29 cellular contexts compared by ENCODE assay signal in the genomic region with DNA sequence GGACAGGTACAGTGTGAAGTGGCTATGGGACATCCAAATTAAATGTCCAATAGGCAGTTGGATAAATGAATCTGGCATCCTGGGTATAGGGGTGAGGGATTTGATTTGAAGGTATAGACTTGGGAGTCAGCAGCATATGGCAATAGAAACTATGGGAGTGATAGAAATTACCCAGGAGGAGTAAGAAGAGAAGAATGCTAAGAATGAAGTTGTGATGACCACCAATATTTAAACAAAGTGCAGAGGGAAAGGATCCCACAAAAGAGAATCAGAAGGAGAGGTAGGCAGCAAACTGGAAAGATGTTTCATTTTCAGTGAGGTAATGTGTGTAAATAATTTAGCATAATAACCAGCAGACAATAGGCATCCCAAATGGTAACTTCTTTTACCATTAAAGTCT. TPM values are rescaled to one million over a fixed set of nuclear protein-coding genes. Genes with fewer than 3 reads are reported as not detected.
DNase-seq lines count a peak whose midpoint lies in the region; ATAC-seq, FAIRE-seq and TF ChIP-seq lines count a peak whose summit lies in the region.
"Had no signal": no experiment of that assay in that cellular context is flagged by ENCODE, and none has a peak within 500 bp of the region (broad histone marks: within the 10 kb centered on the region; RNA-seq: fewer than 3 reads in every experiment).

No MANE protein-coding gene starts in this region.

- no peak for FAIRE-seq in RCC 7860 (lab: Jason Lieb, UNC)
- FAIRE-seq: frontal cortex, keratinocyte, TTC549 had no signal

- TF ChIP-seq CTCF in SK-N-SH (IDR thresholded peaks at IDR 0.05): no peak
- no peak for TF ChIP-seq CTCF in fibroblast of the aortic adventitia (IDR thresholded peaks at IDR 0.05; ENCODE audit: insufficient read depth, low read length)

- H3K4me1 ChIP-seq in SK-N-SH (ENCODE audit: control insufficient read depth in 1 of 2, insufficient read depth in 2 of 2, low read depth in 1 of 2, low read length in 1 of 2): no peaks in the 10 kb centered on the region
- H3K4me1 ChIP-seq: spleen, transverse colon had no signal

- no peak for TF ChIP-seq RAD21 in SK-N-SH (IDR thresholded peaks at IDR 0.05; ENCODE audit: low read length)

- ATAC-seq in SK-N-SH treated with all-trans-retinoic acid at 6 μM for 48 hours: peak; percentile 31; the same call in 2 of the 3 replicates
- ATAC-seq: activated CD4-positive, alpha-beta T cell treated with anti-CD3 and anti-CD28 coated beads for 36 hours; activated T-cell treated with anti-CD3 and anti-CD28 coated beads, Interleukin-2, amount 50 U/mL, for 72 hours; HCT116; Right ventricle myocardium inferior had no signal

- POLR2A ChIA-PET in SK-N-SH (lab: Yijun Ruan, JAX): no interaction called here

- no peaks in the 10 kb centered on the region for H3K36me3 ChIP-seq in SK-N-SH (replicated peaks in 1 of 2; ENCODE audit: control insufficient read depth in 1 of 2, insufficient read depth in 2 of 2, low read length in 1 of 2)
- H3K36me3 ChIP-seq: neutrophil, spleen, transverse colon had no signal

- no peaks in the 10 kb centered on the region for H4K20me1 ChIP-seq in SK-N-SH (ENCODE audit: insufficient read depth)

- no peak overlapping the region for H3K4me2 ChIP-seq in SK-N-SH

- CTCF ChIA-PET in SK-N-SH (lab: Yijun Ruan, JAX): no interaction called here

- TF ChIP-seq EP300 in SK-N-SH (IDR thresholded peaks at IDR 0.05; ENCODE audit: borderline replicate concordance in 1 of 2, low read depth in 1 of 2, low read length in 1 of 2): no peak

- no peak overlapping the region for H3K9ac ChIP-seq in SK-N-SH

- H3K27ac ChIP-seq in SK-N-SH (ENCODE audit: low read depth in 2 of 2, low read length in 1 of 2): no peak overlapping the region
- H3K27ac ChIP-seq: 22Rv1, C4-2B, neutrophil, spleen, transverse colon had no signal

- H3K4me3 ChIP-seq in SK-N-SH (ENCODE audit: low read depth in 2 of 2, low read length in 1 of 2) (no peak overlapping the region), fibroblast of the aortic adventitia (ENCODE audit: low read depth, low read length) (no peak overlapping the region)
- H3K4me3 ChIP-seq: lung, spleen, transverse colon had no signal

- no peak for DNase-seq in SK-N-SH
- DNase-seq in RCC 7860 (ENCODE audit: low spot score): peak; percentile 54
- peak; percentile 12 for DNase-seq in fibroblast of the aortic adventitia (ENCODE audit: low read depth)
- DNase-seq in DMS79 (lab: John Stamatoyannopoulos, UW): no peak
- DNase-seq in activated CD4-positive, alpha-beta T cell treated with anti-CD3 and anti-CD28 coated beads, Interleukin-2, amount 50 U/mL, for 48 hours: no peak
- no peak for DNase-seq in epidermal melanocyte (ENCODE audit: insufficient read length, low spot score)
- no peak for DNase-seq in activated T-cell treated with anti-CD3 and anti-CD28 coated beads for 4 hours
- DNase-seq: activated CD4-positive, alpha-beta T cell treated with anti-CD3 and anti-CD28 coated beads for 36 hours; activated T-cell treated with anti-CD3 and anti-CD28 coated beads, Interleukin-2, amount 50 U/mL, for 72 hours; aorta; cerebellar nuclear complex; erythroblast; GDM1; KG1; MV-4-11; NCI-H187; spleen; stimulated activated CD4-positive, alpha-beta T cell treated with anti-CD3 and anti-CD28 coated beads, Interleukin-4, amount 100 ng/mL, for 24 hours; transverse colon had no signal

- H3K79me2 ChIP-seq in SK-N-SH (ENCODE audit: insufficient read depth): no peaks in the 10 kb centered on the region

- H3K9me3 ChIP-seq in SK-N-SH: no peaks in the 10 kb centered on the region
- H3K9me3 ChIP-seq: neutrophil, spleen, transverse colon had no signal

- H3K9me2 ChIP-seq in SK-N-SH: no peaks in the 10 kb centered on the region

- no peak overlapping the region for H2AFZ ChIP-seq in SK-N-SH (ENCODE audit: low read depth)

- no peaks in the 10 kb centered on the region for H3F3A ChIP-seq in SK-N-SH (replicated peaks; ENCODE audit: insufficient read depth)

- H3K27me3 ChIP-seq in SK-N-SH (ENCODE audit: insufficient read depth): no peaks in the 10 kb centered on the region
- H3K27me3 ChIP-seq: neutrophil, transverse colon had no signal

TF ChIP-seq in SK-N-SH treated with all-trans-retinoic acid at 6 μM for 48 hours, 23 proteins besides CTCF, POLR2A, EP300 and RAD21 (continues in another document):
- TF ChIP-seq ZFP3 (CRISPR knock-in tag; IDR thresholded peaks at IDR 0.05) (no peak), ARNTL (CRISPR knock-in tag; IDR thresholded peaks at IDR 0.05; ENCODE audit: borderline replicate concordance, low read depth) (no peak), TOX (CRISPR knock-in tag; IDR thresholded peaks at IDR 0.05; ENCODE audit: borderline replicate concordance) (no peak), ZNF70 (CRISPR knock-in tag; IDR thresholded peaks at IDR 0.05) (no peak), ZFP30 (CRISPR knock-in tag; IDR thresholded peaks at IDR 0.05) (no peak)
- TF ChIP-seq, protein P1, sequence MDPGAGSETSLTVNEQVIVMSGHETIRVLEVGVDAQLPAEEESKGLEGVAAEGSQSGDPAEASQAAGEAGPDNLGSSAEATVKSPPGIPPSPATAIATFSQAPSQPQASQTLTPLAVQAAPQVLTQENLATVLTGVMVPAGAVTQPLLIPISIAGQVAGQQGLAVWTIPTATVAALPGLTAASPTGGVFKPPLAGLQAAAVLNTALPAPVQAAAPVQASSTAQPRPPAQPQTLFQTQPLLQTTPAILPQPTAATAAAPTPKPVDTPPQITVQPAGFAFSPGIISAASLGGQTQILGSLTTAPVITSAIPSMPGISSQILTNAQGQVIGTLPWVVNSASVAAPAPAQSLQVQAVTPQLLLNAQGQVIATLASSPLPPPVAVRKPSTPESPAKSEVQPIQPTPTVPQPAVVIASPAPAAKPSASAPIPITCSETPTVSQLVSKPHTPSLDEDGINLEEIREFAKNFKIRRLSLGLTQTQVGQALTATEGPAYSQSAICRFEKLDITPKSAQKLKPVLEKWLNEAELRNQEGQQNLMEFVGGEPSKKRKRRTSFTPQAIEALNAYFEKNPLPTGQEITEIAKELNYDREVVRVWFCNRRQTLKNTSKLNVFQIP (CRISPR knock-in tag; IDR thresholded peaks at IDR 0.05; ENCODE audit: borderline replicate concordance, low read depth): no peak
- TF ChIP-seq, protein P2, sequence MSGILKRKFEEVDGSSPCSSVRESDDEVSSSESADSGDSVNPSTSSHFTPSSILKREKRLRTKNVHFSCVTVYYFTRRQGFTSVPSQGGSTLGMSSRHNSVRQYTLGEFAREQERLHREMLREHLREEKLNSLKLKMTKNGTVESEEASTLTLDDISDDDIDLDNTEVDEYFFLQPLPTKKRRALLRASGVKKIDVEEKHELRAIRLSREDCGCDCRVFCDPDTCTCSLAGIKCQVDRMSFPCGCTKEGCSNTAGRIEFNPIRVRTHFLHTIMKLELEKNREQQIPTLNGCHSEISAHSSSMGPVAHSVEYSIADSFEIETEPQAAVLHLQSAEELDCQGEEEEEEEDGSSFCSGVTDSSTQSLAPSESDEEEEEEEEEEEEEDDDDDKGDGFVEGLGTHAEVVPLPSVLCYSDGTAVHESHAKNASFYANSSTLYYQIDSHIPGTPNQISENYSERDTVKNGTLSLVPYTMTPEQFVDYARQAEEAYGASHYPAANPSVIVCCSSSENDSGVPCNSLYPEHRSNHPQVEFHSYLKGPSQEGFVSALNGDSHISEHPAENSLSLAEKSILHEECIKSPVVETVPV (CRISPR knock-in tag; IDR thresholded peaks at IDR 0.05): no peak

TF ChIP-seq in SK-N-SH, 30 proteins besides CTCF, POLR2A, EP300 and RAD21:
- TF ChIP-seq FOXJ3 (CRISPR knock-in tag; IDR thresholded peaks at IDR 0.05) (no peak), EZH2phosphoT487 (IDR thresholded peaks at IDR 0.05; ENCODE audit: borderline replicate concordance, low read depth) (no peak), RFX5 (IDR thresholded peaks at IDR 0.05; ENCODE audit: low read length) (no peak), RCOR1 (IDR thresholded peaks at IDR 0.05; ENCODE audit: low read length) (no peak), SMC3 (IDR thresholded peaks at IDR 0.05; ENCODE audit: low read depth, low read length) (no peak), YY1 (IDR thresholded peaks at IDR 0.05; ENCODE audit: low read depth) (no peak)
- TF ChIP-seq, protein P3, sequence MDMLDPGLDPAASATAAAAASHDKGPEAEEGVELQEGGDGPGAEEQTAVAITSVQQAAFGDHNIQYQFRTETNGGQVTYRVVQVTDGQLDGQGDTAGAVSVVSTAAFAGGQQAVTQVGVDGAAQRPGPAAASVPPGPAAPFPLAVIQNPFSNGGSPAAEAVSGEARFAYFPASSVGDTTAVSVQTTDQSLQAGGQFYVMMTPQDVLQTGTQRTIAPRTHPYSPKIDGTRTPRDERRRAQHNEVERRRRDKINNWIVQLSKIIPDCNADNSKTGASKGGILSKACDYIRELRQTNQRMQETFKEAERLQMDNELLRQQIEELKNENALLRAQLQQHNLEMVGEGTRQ (IDR thresholded peaks at IDR 0.05; ENCODE audit: borderline replicate concordance, low read depth, low read length): no peak

RNA-seq across cellular contexts. Expression of a gene that starts 13.8 kb away (rescaled TPM):
- polyA plus RNA-seq in SK-N-SH (2012; rRNA removed): 2.2 and 2.4 TPM in 2 replicates
- polyA plus RNA-seq in SK-N-SH (2012; cell fraction: cytosol; rRNA removed): 3.7 TPM in 2 replicates
- 1.9 and 2.4 TPM in 2 replicates for polyA plus RNA-seq in SK-N-SH (2012; cell fraction: nucleus; rRNA removed)
- total RNA-seq in fibroblast of the aortic adventitia (ENCODE audit: low replicate concordance): 27.3 and 46.7 TPM in 2 replicates

RNA-seq across cellular contexts. Expression of a gene that starts 40.2 kb away (rescaled TPM):
- 67.5 and 79.8 TPM in 2 replicates for polyA plus RNA-seq in SK-N-SH (2012; rRNA removed)
- 61.2 and 68.6 TPM in 2 replicates for polyA plus RNA-seq in SK-N-SH (2012; cell fraction: cytosol; rRNA removed)
- polyA plus RNA-seq in SK-N-SH (2012; cell fraction: nucleus; rRNA removed): 43.0 and 52.0 TPM in 2 replicates
- 37.2 and 131 TPM in 2 replicates for total RNA-seq in fibroblast of the aortic adventitia (ENCODE audit: low replicate concordance)

Comparison
In these comparisons a context has a peak if more than half of its experiments do, and no peak if none do; other contexts are left out.
1. DNase-seq: peak in RCC 7860 (single experiment) and fibroblast of the aortic adventitia (single experiment); none in SK-N-SH (single experiment), DMS79 (single experiment), activated CD4-positive, alpha-beta T cell treated with anti-CD3 and anti-CD28 coated beads, Interleukin-2, amount 50 U/mL, for 48 hours (0 of 2), epidermal melanocyte (single experiment) and activated T-cell treated with anti-CD3 and anti-CD28 coated beads for 4 hours (single experiment).